Comparison of ENCODE assay signal across 12 cellular contexts in genomic region chr6:118704911-118705310, GRCh38. TPM values are rescaled to one million over a fixed set of nuclear protein-coding genes. Genes with fewer than 3 reads are reported as not detected.
A peak's percentile ranks its signal among the peaks of the same experiment; 100 is the strongest.
DNase-seq lines count a peak whose midpoint lies in the region; ATAC-seq and TF ChIP-seq lines count a peak whose summit lies in the region.
"Had no signal": no experiment of that assay in that cellular context is flagged by ENCODE, and none has a peak within 500 bp of the region (broad histone marks: within the 10 kb centered on the region; RNA-seq: fewer than 3 reads in every experiment).

No MANE protein-coding gene starts in this region.

- no peaks in the 10 kb centered on the region for H3K27me3 ChIP-seq in CD4-positive, alpha-beta T cell (ENCODE audit: control insufficient read depth, insufficient read depth, low read length)
- H3K27me3 ChIP-seq in HUES48 (ENCODE audit: control insufficient read depth, insufficient read depth, low read length) (no peaks in the 10 kb centered on the region), vagina (no peaks in the 10 kb centered on the region), stomach (no peaks in the 10 kb centered on the region)

- H3K36me3 Mint-ChIP-seq in CD4-positive, alpha-beta T cell (ENCODE audit: low read depth): peaks cover 79% of the 10 kb centered on the region
- H3K36me3 Mint-ChIP-seq in natural killer cell treated with Interleukin-12 subunit alpha and Interleukin-12 subunit beta and Interleukin-15 and Interleukin-18, amount 100 ng/mL, for 72 hours: peaks cover 8% of the 10 kb centered on the region

- H3K4me1 ChIP-seq in HUES48 (ENCODE audit: control insufficient read depth, insufficient read depth, low read length) (peaks cover 39% of the 10 kb centered on the region), vagina (peaks cover 34% of the 10 kb centered on the region), stomach (peaks cover 23 to 42% (median 31%) of the 10 kb centered on the region in 4 donors)

- no peak for ATAC-seq in CD4-positive, alpha-beta T cell (ENCODE audit: poor library complexity)
- no peak for ATAC-seq in natural killer cell treated with Interleukin-12 subunit alpha and Interleukin-12 subunit beta and Interleukin-15 and Interleukin-18, amount 100 ng/mL, for 72 hours
- ATAC-seq in HG02759 (IDR thresholded peaks at IDR 0.05; ENCODE audit: unreplicated experiment): no peak
- ATAC-seq: SK-N-SH treated with all-trans-retinoic acid at 6 μM for 48 hours had no signal

- TF ChIP-seq POLR2A in vagina (IDR thresholded peaks at IDR 0.05): no peak
- no peak for TF ChIP-seq POLR2A in stomach (IDR thresholded peaks at IDR 0.05)

- H3K27ac Mint-ChIP-seq in CD4-positive, alpha-beta T cell: peak overlapping the region; percentile 97
- peak overlapping the region; percentile 93 to 97 for H3K27ac Mint-ChIP-seq in natural killer cell treated with Interleukin-12 subunit alpha and Interleukin-12 subunit beta and Interleukin-15 and Interleukin-18, amount 100 ng/mL, for 72 hours
- H3K27ac Mint-ChIP-seq: dendritic cell treated with granulocyte-macrophage colony-stimulating factor and Interleukin-4, amounts not matched to agents 40 ng/mL and 50 ng/mL, for 4 days had no signal

- H3K4me3 Mint-ChIP-seq in CD4-positive, alpha-beta T cell: peak overlapping the region; percentile 58
- H3K4me3 Mint-ChIP-seq in natural killer cell treated with Interleukin-12 subunit alpha and Interleukin-12 subunit beta and Interleukin-15 and Interleukin-18, amount 100 ng/mL, for 72 hours: peak overlapping the region; percentile 97
- H3K4me3 Mint-ChIP-seq: dendritic cell treated with granulocyte-macrophage colony-stimulating factor and Interleukin-4, amounts not matched to agents 40 ng/mL and 50 ng/mL, for 4 days had no signal

- no peaks in the 10 kb centered on the region for H3K9me3 Mint-ChIP-seq in CD4-positive, alpha-beta T cell
- peaks cover 4% of the 10 kb centered on the region for H3K9me3 Mint-ChIP-seq in natural killer cell treated with Interleukin-12 subunit alpha and Interleukin-12 subunit beta and Interleukin-15 and Interleukin-18, amount 100 ng/mL, for 72 hours
- H3K9me3 Mint-ChIP-seq: dendritic cell treated with granulocyte-macrophage colony-stimulating factor and Interleukin-4, amounts not matched to agents 40 ng/mL and 50 ng/mL, for 4 days had no signal

- H3K9ac ChIP-seq in HUES48 (ENCODE audit: low read depth, low read length): no peak overlapping the region

- H3K4me3 ChIP-seq in HUES48 (ENCODE audit: low read depth, low read length) (no peak overlapping the region), vagina (no peak overlapping the region), stomach (no peak overlapping the region)

- no peak for TF ChIP-seq CTCF in CD4-positive, alpha-beta T cell (IDR thresholded peaks at IDR 0.05)
- no peak for TF ChIP-seq CTCF in vagina (IDR thresholded peaks at IDR 0.05)
- TF ChIP-seq CTCF in stomach (IDR thresholded peaks at IDR 0.05): no peak

- intact Hi-C loops in CD4-positive, alpha-beta T cell (cut with DNase I, micrococcal nuclease): loop anchor here (2.0 to 5.0 kb wide), 4 partner anchors 14 to 187 kb away; partner anchors contain the start of gene ASF1A (in 1 of the 2)
- intact Hi-C loops in vagina (cut with DNase I): no loop called here
- intact Hi-C loops in stomach (cut with DNase I; ENCODE audit: low total_unique reads): no loop called here

- POLR2A ChIA-PET in CD4-positive, alpha-beta T cell (lab: Charles Lee): interaction anchor here (0.7 to 2.3 kb wide), 4 partner anchors 15 to 40 kb away, joined by 3 to 6 read pairs (median 4); no protein-coding TSS in a partner anchor

- 63 to 76% (median 68%) methylated on average over 3 of the region's 3 CpGs for WGBS in stomach, 5 donors

- CTCF ChIA-PET in CD4-positive, alpha-beta T cell (lab: Charles Lee): interaction anchor here (0.7 to 2.3 kb wide), 2 partner anchors 8 to 34 kb away, joined by 3 to 8 read pairs; no protein-coding TSS in a partner anchor

- no peaks in the 10 kb centered on the region for H3K9me3 ChIP-seq in CD4-positive, alpha-beta T cell (ENCODE audit: control insufficient read depth, low read length)
- H3K9me3 ChIP-seq in HUES48 (ENCODE audit: control insufficient read depth, insufficient read depth, low read length) (no peaks in the 10 kb centered on the region), vagina (no peaks in the 10 kb centered on the region), stomach (no peaks in the 10 kb centered on the region)

- TF ChIP-seq EP300 in stomach (IDR thresholded peaks at IDR 0.05): no peak

- peak overlapping the region; percentile 4 for H3K27ac ChIP-seq in CD4-positive, alpha-beta T cell (ENCODE audit: low read depth, low read length)
- peak overlapping the region; percentile 37 for H3K27ac ChIP-seq in HUES48 (ENCODE audit: low read depth, low read length)
- H3K27ac ChIP-seq in vagina: no peak overlapping the region
- no peak overlapping the region for H3K27ac ChIP-seq in stomach

- no peaks in the 10 kb centered on the region for H3K36me3 ChIP-seq in HUES48 (ENCODE audit: control insufficient read depth, insufficient read depth, low read length)
- no peaks in the 10 kb centered on the region for H3K36me3 ChIP-seq in vagina
- no peaks in the 10 kb centered on the region for H3K36me3 ChIP-seq in stomach

- no peak for DNase-seq in CD4-positive, alpha-beta T cell
- peak; percentile 16 for DNase-seq in astrocyte of the hippocampus (ENCODE audit: low read depth, low spot score)
- DNase-seq in natural killer cell treated with Interleukin-12 subunit alpha and Interleukin-12 subunit beta and Interleukin-15 and Interleukin-18, amount 100 ng/mL, for 72 hours (ENCODE audit: low spot score): no peak
- DNase-seq in putamen (ENCODE audit: low spot score): no peak
- DNase-seq in vagina (ENCODE audit: extremely low spot score in 2 of 2): no peak
- DNase-seq in stomach: no peak
- DNase-seq: EL, NCI-H526 had no signal

- peaks cover 82% of the 10 kb centered on the region for H3K4me1 Mint-ChIP-seq in CD4-positive, alpha-beta T cell (ENCODE audit: low read depth)
- peaks cover 56 to 63% of the 10 kb centered on the region in 2 donors for H3K4me1 Mint-ChIP-seq in natural killer cell treated with Interleukin-12 subunit alpha and Interleukin-12 subunit beta and Interleukin-15 and Interleukin-18, amount 100 ng/mL, for 72 hours (ENCODE audit: low read depth in 2 of 2)

- H3K27me3 Mint-ChIP-seq in CD4-positive, alpha-beta T cell: no peaks in the 10 kb centered on the region
- no peaks in the 10 kb centered on the region for H3K27me3 Mint-ChIP-seq in natural killer cell treated with Interleukin-12 subunit alpha and Interleukin-12 subunit beta and Interleukin-15 and Interleukin-18, amount 100 ng/mL, for 72 hours

RNA-seq across cellular contexts. Expression of gene CEP85L, which starts 53.5 kb away (rescaled TPM):
- total RNA-seq in CD4-positive, alpha-beta T cell: 10 to 100 TPM; 76.2 to 80.7 TPM
- total RNA-seq in natural killer cell treated with Interleukin-12 subunit alpha and Interleukin-12 subunit beta and Interleukin-15 and Interleukin-18, amount 100 ng/mL, for 72 hours: 10 to 100 TPM; 35.7 to 47.4 TPM
- total RNA-seq in vagina (11.8 TPM), stomach (10 to 100 TPM in 3 of 5 donors, 1 to 10 TPM in 2; 8.1 to 67.7 (median 45.9) TPM)
- 1 to 10 TPM; 1.5 to 3.1 (median 2.1) TPM for polyA plus RNA-seq in stomach

Comparison
In these comparisons a context has a peak if more than half of its experiments do, and no peak if none do; other contexts are left out.
1. H3K27ac ChIP-seq: peak in CD4-positive, alpha-beta T cell (single experiment) and HUES48 (single experiment); none in vagina (single experiment) and stomach (0 of 5).
2. intact Hi-C loops: an anchor here in CD4-positive, alpha-beta T cell (2.0 to 5.0 kb wide); none called in vagina and stomach.